Comparison of ENCODE assay signal across 27 cellular contexts in the genomic region with DNA sequence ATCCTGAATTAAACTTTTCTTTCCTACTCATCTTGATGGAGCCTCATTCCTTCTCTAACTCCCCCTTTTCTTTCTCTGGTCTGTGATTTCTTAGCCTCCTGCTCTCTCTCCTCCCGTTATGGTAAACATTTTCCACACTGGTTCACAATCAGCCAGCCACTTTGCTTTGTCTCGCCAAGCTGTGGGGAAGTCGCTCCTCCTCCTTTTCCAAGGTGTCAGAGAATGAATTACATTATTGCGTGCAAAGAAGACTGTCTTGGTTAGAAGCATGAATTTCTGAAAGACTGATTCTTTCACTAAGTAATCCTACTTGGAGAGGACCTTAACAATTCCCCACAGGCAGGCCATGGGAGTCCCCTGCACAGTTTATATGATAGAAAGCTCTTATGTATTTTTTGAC. TPM values are rescaled to one million over a fixed set of nuclear protein-coding genes. Genes with fewer than 3 reads are reported as not detected.
DNase-seq lines count a peak whose midpoint lies in the region; ATAC-seq and TF ChIP-seq lines count a peak whose summit lies in the region.
"Had no signal": no experiment of that assay in that cellular context is flagged by ENCODE, and none has a peak within 500 bp of the region (broad histone marks: within the 10 kb centered on the region; RNA-seq: fewer than 3 reads in every experiment).

No MANE protein-coding gene starts in this region.

- no peaks in the 10 kb centered on the region for H3K9me3 ChIP-seq in right cardiac atrium (ENCODE audit: control insufficient read depth, low read length)
- H3K9me3 ChIP-seq in heart left ventricle = no peaks in the 10 kb centered on the region
- no peaks in the 10 kb centered on the region for H3K9me3 ChIP-seq in gastrocnemius medialis
- H3K9me3 ChIP-seq: left lung, upper lobe of right lung had no signal

- TF ChIP-seq CTCF in heart left ventricle (IDR thresholded peaks at IDR 0.05) (no peak), nephron progenitor cell (IDR thresholded peaks at IDR 0.05) (no peak), gastrocnemius medialis (IDR thresholded peaks at IDR 0.05 in 4 of 5, conservative IDR thresholded peaks at IDR 0.05 in 1 of 5) (no peak)

- H3K27ac ChIP-seq in right cardiac atrium (ENCODE audit: low read length) (peak overlapping the region; percentile 23), heart left ventricle (peak overlapping the region in 5 of 12 donors; percentile 4 to 62 (median 27)), cingulate gyrus (ENCODE audit: low read depth, low read length) (peak overlapping the region; percentile 13), gastrocnemius medialis (no peak overlapping the region)
- H3K27ac ChIP-seq: left lung, upper lobe of right lung had no signal

- no peaks in the 10 kb centered on the region for H3K36me3 Mint-ChIP-seq in nephron progenitor cell (ENCODE audit: low read depth)
- H3K36me3 Mint-ChIP-seq: activated naive CD4-positive, alpha-beta T cell treated with anti-CD3 and anti-CD28 coated beads, Interleukin-2, amount 50 U/mL, for 72 hours had no signal

- WGBS in right cardiac atrium = 62% methylated on average over 4 of the region's 4 CpGs
- WGBS in heart left ventricle, 4 donors = 74 to 83% (median 78%) methylated on average over 4 of the region's 4 CpGs

- H3K9me3 Mint-ChIP-seq in nephron progenitor cell = no peaks in the 10 kb centered on the region
- H3K9me3 Mint-ChIP-seq: activated B cell treated with CpG ODN at 0.5 μM for 24 hours; activated naive CD4-positive, alpha-beta T cell treated with anti-CD3 and anti-CD28 coated beads, Interleukin-2, amount 50 U/mL, for 72 hours; activated T-helper 2 cell treated with anti-CD3 and anti-CD28 coated beads, Interferon-gamma antibody, Interleukin-2, Interleukin-4, amounts not matched to agents 10 μg/mL and 5 μg/mL and 100 μg/mL, durations not matched to agents 14 hours and 24 hours and 36 hours; central memory CD8-positive, alpha-beta T cell; naive thymus-derived CD8-positive, alpha-beta T cell had no signal

- H3K36me3 ChIP-seq in heart left ventricle = peaks cover 0 to 67% (median 21%) of the 10 kb centered on the region in 9 donors
- no peaks in the 10 kb centered on the region for H3K36me3 ChIP-seq in gastrocnemius medialis
- H3K36me3 ChIP-seq: upper lobe of right lung had no signal

- H3K4me1 Mint-ChIP-seq in nephron progenitor cell = peaks cover 20% of the 10 kb centered on the region
- H3K4me1 Mint-ChIP-seq: central memory CD8-positive, alpha-beta T cell had no signal

- in situ Hi-C loops in gastrocnemius medialis (cut with MboI; ENCODE audit: low sequenced_read_pairs in 4 of 4) = no loop called here

- peak overlapping the region; percentile 21 for H3K4me3 Mint-ChIP-seq in nephron progenitor cell
- H3K4me3 Mint-ChIP-seq: activated B cell treated with CpG ODN at 0.5 μM for 24 hours; central memory CD8-positive, alpha-beta T cell; naive thymus-derived CD8-positive, alpha-beta T cell had no signal

- H3K27me3 ChIP-seq in right cardiac atrium (ENCODE audit: control insufficient read depth, insufficient read depth) = no peaks in the 10 kb centered on the region
- H3K27me3 ChIP-seq in heart left ventricle = no peaks in the 10 kb centered on the region
- no peaks in the 10 kb centered on the region for H3K27me3 ChIP-seq in gastrocnemius medialis
- H3K27me3 ChIP-seq: left lung, upper lobe of right lung had no signal

- no peak overlapping the region for H3K4me3 ChIP-seq in right cardiac atrium (ENCODE audit: low read length)
- no peak overlapping the region for H3K4me3 ChIP-seq in heart left ventricle
- H3K4me3 ChIP-seq in gastrocnemius medialis = no peak overlapping the region
- H3K4me3 ChIP-seq: left lung, upper lobe of right lung had no signal

- peak overlapping the region; percentile 85 for H3K27ac Mint-ChIP-seq in nephron progenitor cell
- H3K27ac Mint-ChIP-seq: activated B cell treated with CpG ODN at 0.5 μM for 24 hours; activated naive CD4-positive, alpha-beta T cell treated with anti-CD3 and anti-CD28 coated beads, Interleukin-2, amount 50 U/mL, for 72 hours; activated T-helper 2 cell treated with anti-CD3 and anti-CD28 coated beads, Interferon-gamma antibody, Interleukin-2, Interleukin-4, amounts not matched to agents 10 μg/mL and 5 μg/mL and 100 μg/mL, durations not matched to agents 14 hours and 24 hours and 36 hours; naive thymus-derived CD8-positive, alpha-beta T cell had no signal

- ATAC-seq in right cardiac atrium (no peak), heart left ventricle (no peak), gastrocnemius medialis (no peak)
- ATAC-seq: activated naive CD4-positive, alpha-beta T cell treated with anti-CD3 and anti-CD28 coated beads, Interleukin-2, amount 50 U/mL, for 72 hours; left lung; naive thymus-derived CD8-positive, alpha-beta T cell; upper lobe of right lung had no signal

- DNase-seq in right cardiac atrium = no peak
- DNase-seq in heart left ventricle = no peak
- DNase-seq in nephron progenitor cell = no peak
- DNase-seq in SHP77 treated with DMSO at 0.1 percent for 48 hours (lab: John Stamatoyannopoulos, UW) = no peak
- DNase-seq in gastrocnemius medialis = no peak
- DNase-seq in NAMALWA (ENCODE audit: low spot score) = no peak
- no peak for DNase-seq in stimulated activated CD4-positive, alpha-beta T cell treated with anti-CD3 and anti-CD28 coated beads, Interleukin-4, amount 100 ng/mL, for 1 hour
- DNase-seq: activated B cell treated with CpG ODN at 0.5 μM for 24 hours; activated CD8-positive, alpha-beta memory T cell treated with anti-CD3 and anti-CD28 coated beads, Interleukin-2, amount 50 U/mL, for 48 hours; aorta; C1 segment of cervical spinal cord; Calu3; foreskin melanocyte; hypothalamus; left lung; midbrain; naive thymus-derived CD8-positive, alpha-beta T cell; NCI-H1092 treated with DMSO at 0.1 percent for 48 hours; NCI-H1930; NCI-H226; NCI-H774; posterior cingulate gyrus; upper lobe of right lung had no signal

- H3K4me1 ChIP-seq in right cardiac atrium (ENCODE audit: control insufficient read depth, insufficient read depth, low read length) (peaks cover 2% of the 10 kb centered on the region), heart left ventricle (peaks cover 0 to 25% (median 13%) of the 10 kb centered on the region in 12 donors), gastrocnemius medialis (peaks cover 2 to 7% of the 10 kb centered on the region in 2 donors)
- H3K4me1 ChIP-seq: left lung, upper lobe of right lung had no signal

- no peaks in the 10 kb centered on the region for H3K27me3 Mint-ChIP-seq in nephron progenitor cell (ENCODE audit: low read depth, poor library complexity)
- H3K27me3 Mint-ChIP-seq: activated B cell treated with CpG ODN at 0.5 μM for 24 hours; central memory CD8-positive, alpha-beta T cell; naive thymus-derived CD8-positive, alpha-beta T cell had no signal

- TF ChIP-seq POLR2A in heart left ventricle (IDR thresholded peaks at IDR 0.05) (no peak), gastrocnemius medialis (IDR thresholded peaks at IDR 0.05) (no peak)

- intact Hi-C loops in right cardiac atrium (cut with DNase I) = no loop called here
- intact Hi-C loops in heart left ventricle (cut with DNase I) = loop anchor here in 1 of 10 donors (5.0 kb wide), 1 partner anchor 45 kb away; a partner anchor contains a TSS
- intact Hi-C loops in gastrocnemius medialis (cut with DNase I; ENCODE audit: low total_unique reads) = no loop called here

RNA-seq across cellular contexts. Expression of a gene that starts 46.1 kb away (rescaled TPM):
- total RNA-seq in right cardiac atrium (10 to 100 TPM; 38.2 to 61.6 (median 49.6) TPM), heart left ventricle (10 to 100 TPM; 47.8 to 73.3 (median 62.2) TPM), gastrocnemius medialis (10 to 100 TPM; 10.0 to 22.5 (median 12.1) TPM)
- polyA plus RNA-seq in right cardiac atrium (22.7 TPM), heart left ventricle (10 to 100 TPM; 17.7 to 27.2 TPM)

Comparison
In these comparisons a context has a peak if more than half of its experiments do, and no peak if none do; other contexts are left out.
1. H3K27ac ChIP-seq: peak in right cardiac atrium (single experiment) and cingulate gyrus (single experiment); none in gastrocnemius medialis (0 of 4).